ENCODE assay signal across 8 cellular contexts in the genomic region with DNA sequence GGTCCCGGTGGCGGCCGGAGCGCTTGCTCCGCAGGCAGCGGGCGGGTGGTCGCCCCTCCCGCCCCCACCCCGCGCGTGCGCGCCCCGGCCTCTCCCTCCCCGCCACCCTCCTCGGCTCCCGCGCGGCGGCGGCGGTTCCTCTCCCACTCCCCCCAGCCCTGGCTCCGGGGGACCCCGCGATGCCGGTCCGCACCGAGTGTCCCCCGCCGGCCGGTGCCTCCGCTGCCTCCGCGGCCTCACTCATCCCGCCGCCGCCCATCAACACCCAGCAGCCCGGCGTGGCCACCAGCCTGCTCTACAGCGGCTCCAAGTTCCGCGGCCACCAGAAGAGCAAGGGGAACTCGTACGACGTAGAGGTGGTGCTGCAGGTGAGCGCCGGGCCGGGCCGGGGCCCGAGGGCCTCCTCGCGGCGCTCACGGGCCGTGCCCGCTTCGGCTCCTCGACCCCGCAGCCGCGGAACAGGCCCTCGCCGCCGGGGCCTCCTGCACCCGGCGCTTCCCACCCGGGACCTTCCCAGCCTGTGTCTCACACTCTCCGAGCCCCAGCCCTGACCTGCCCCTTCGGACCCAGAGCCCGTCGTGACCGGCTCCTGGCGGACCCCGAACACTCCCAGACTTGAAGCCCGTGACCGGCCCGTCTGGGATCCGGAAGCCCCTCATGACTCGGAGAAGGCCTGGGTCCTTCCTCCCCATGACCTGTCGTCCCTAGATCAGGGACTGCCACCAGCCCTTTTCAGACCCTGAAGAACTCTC. TPM values are rescaled to one million over a fixed set of nuclear protein-coding genes. Genes with fewer than 3 reads are reported as not detected.
DNase-seq lines count a peak whose midpoint lies in the region; ATAC-seq and TF ChIP-seq lines count a peak whose summit lies in the region.

No MANE protein-coding gene starts in this region.

- H3K27me3 ChIP-seq in SJSA1 (replicated peaks): no peaks in the 10 kb centered on the region
- H3K27me3 ChIP-seq in endocrine pancreas (ENCODE audit: control insufficient read depth, insufficient read depth, low read length): no peaks in the 10 kb centered on the region
- no peaks in the 10 kb centered on the region for H3K27me3 ChIP-seq in muscle layer of colon (ENCODE audit: control insufficient read depth in 1 of 2, insufficient read depth in 2 of 2, low read length in 2 of 2)

- peaks cover 3% of the 10 kb centered on the region; the same call in 1 of the 2 replicates for H3K36me3 ChIP-seq in SJSA1
- no peaks in the 10 kb centered on the region for H3K36me3 ChIP-seq in endocrine pancreas (ENCODE audit: control insufficient read depth, insufficient read depth, low read length)
- no peaks in the 10 kb centered on the region for H3K36me3 ChIP-seq in muscle layer of colon (ENCODE audit: insufficient read depth, low read length)
- H3K36me3 ChIP-seq in urinary bladder (ENCODE audit: insufficient read depth): no peaks in the 10 kb centered on the region

- DNase-seq in AG08396 (ENCODE audit: low spot score): peak; percentile 45
- DNase-seq in SJSA1 (ENCODE audit: low read depth in 1 of 2, low spot score in 2 of 2): peak in 1 of 2 experiments; percentile 31
- DNase-seq in KG1 (lab: John Stamatoyannopoulos, UW): no peak

- H3K9ac ChIP-seq in endocrine pancreas (ENCODE audit: control insufficient read depth, insufficient read depth, low read length) (peak overlapping the region; percentile 54), muscle layer of colon (ENCODE audit: low read length) (peak overlapping the region; percentile 44)

- H3K4me3 ChIP-seq in SJSA1: peak overlapping the region; percentile 65
- peak overlapping the region; percentile 40 for H3K4me3 ChIP-seq in endocrine pancreas (ENCODE audit: control insufficient read depth, insufficient read depth, low read length)
- peak overlapping the region; percentile 95 to 96 for H3K4me3 ChIP-seq in muscle layer of colon (ENCODE audit: low read depth in 1 of 2, low read length in 2 of 2)
- peak overlapping the region; percentile 94 for H3K4me3 ChIP-seq in urinary bladder (ENCODE audit: low read depth, low read length)

- H3K4me1 ChIP-seq in SJSA1 (replicated peaks): peaks cover 16% of the 10 kb centered on the region
- H3K4me1 ChIP-seq in endocrine pancreas (ENCODE audit: control insufficient read depth, insufficient read depth, low read length): peaks cover 3% of the 10 kb centered on the region
- H3K4me1 ChIP-seq in muscle layer of colon (ENCODE audit: insufficient read depth, low read length): peaks cover 28% of the 10 kb centered on the region
- H3K4me1 ChIP-seq in urinary bladder (ENCODE audit: insufficient read depth): no peaks in the 10 kb centered on the region

- ATAC-seq in GM18505 (IDR thresholded peaks at IDR 0.05; ENCODE audit: unreplicated experiment) (peak; percentile 13), HG02973 (IDR thresholded peaks at IDR 0.05; ENCODE audit: unreplicated experiment) (peak; percentile 29)

- H3K27ac ChIP-seq in SJSA1 (no peak overlapping the region; the same call in 1 of the 2 replicates), muscle layer of colon (ENCODE audit: low read depth, low read length) (peak overlapping the region; percentile 92), urinary bladder (ENCODE audit: low read depth) (peak overlapping the region; percentile 56)

- no peak for TF ChIP-seq POLR2A in GM18505 (IDR thresholded peaks at IDR 0.05; ENCODE audit: borderline replicate concordance, extremely low read depth, insufficient read depth, insufficient read length)

- under 1% methylated on average over 79 of the region's 81 CpGs for WGBS in urinary bladder

- H3K9me3 ChIP-seq in SJSA1 (replicated peaks) (no peaks in the 10 kb centered on the region), endocrine pancreas (ENCODE audit: control insufficient read depth, low read length) (no peaks in the 10 kb centered on the region), muscle layer of colon (ENCODE audit: low read length) (no peaks in the 10 kb centered on the region)

RNA-seq across cellular contexts. Expression of a gene that starts 0.5 kb away (rescaled TPM):
- total RNA-seq in SJSA1 (2014; rRNA removed; shearing (Covaris generic)): 2.0 and 4.4 TPM in 2 replicates
- total RNA-seq in urinary bladder: 9.5 TPM
- polyA plus RNA-seq in urinary bladder: 14.6 TPM

RNA-seq across cellular contexts. Expression of a gene that starts 0.7 kb away (rescaled TPM):
- 17.8 and 44.4 TPM in 2 replicates for total RNA-seq in SJSA1 (2014; rRNA removed; shearing (Covaris generic))
- 15.9 TPM for total RNA-seq in urinary bladder
- polyA plus RNA-seq in urinary bladder: 17.3 TPM

RNA-seq across cellular contexts. Expression of a gene that starts 48.0 kb away (rescaled TPM):
- 31.2 and 58.1 TPM in 2 replicates for total RNA-seq in SJSA1 (2014; rRNA removed; shearing (Covaris generic))
- 20.3 TPM for total RNA-seq in urinary bladder
- 35.9 TPM for polyA plus RNA-seq in urinary bladder

Comparison
In these comparisons a context has a peak if more than half of its experiments do, and no peak if none do; other contexts are left out.
1. H3K4me3 ChIP-seq: peak in every context shown above with its lines; median percentile 96 in muscle layer of colon; 94 in urinary bladder; 65 in SJSA1; 40 in endocrine pancreas.